Comparison of ENCODE assay signal across 2 cellular contexts in the genomic region with DNA sequence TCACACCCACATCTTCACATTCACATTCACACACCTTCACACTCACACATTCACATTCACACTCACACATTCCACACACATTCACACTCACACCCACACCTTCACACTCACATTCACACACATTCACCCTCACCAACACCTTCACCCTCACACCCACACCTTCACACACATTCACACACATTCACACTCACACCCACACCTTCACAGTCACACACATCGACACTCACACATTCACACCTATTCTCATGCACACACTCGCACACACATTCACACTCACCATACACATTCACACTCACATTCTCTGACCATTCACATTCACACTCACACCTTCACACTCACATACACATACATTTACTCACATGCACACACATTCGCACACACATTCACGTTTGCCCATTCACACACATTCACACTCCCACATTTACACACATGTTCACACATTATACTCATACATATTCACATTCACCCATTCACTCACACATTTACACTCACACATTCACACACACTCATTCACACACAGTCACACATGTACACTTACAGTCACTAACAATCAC.
TF ChIP-seq lines count a peak whose summit lies in the region.

No MANE protein-coding gene starts in this region.

TF ChIP-seq in HEK293, 187 proteins besides CTCF, POLR2A, EP300 and RAD21 (continued from another document and continues in another):
- TF ChIP-seq, protein P1, sequence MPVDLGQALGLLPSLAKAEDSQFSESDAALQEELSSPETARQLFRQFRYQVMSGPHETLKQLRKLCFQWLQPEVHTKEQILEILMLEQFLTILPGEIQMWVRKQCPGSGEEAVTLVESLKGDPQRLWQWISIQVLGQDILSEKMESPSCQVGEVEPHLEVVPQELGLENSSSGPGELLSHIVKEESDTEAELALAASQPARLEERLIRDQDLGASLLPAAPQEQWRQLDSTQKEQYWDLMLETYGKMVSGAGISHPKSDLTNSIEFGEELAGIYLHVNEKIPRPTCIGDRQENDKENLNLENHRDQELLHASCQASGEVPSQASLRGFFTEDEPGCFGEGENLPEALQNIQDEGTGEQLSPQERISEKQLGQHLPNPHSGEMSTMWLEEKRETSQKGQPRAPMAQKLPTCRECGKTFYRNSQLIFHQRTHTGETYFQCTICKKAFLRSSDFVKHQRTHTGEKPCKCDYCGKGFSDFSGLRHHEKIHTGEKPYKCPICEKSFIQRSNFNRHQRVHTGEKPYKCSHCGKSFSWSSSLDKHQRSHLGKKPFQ (tag by site-specific recombination; IDR thresholded peaks at IDR 0.05) = peak; percentile 97
- no peak for TF ChIP-seq ZNF433 (tag by site-specific recombination; IDR thresholded peaks at IDR 0.05; ENCODE audit: low read depth)
- no peak for TF ChIP-seq SP2 (tag by site-specific recombination; IDR thresholded peaks at IDR 0.05)
- TF ChIP-seq, protein P2, sequence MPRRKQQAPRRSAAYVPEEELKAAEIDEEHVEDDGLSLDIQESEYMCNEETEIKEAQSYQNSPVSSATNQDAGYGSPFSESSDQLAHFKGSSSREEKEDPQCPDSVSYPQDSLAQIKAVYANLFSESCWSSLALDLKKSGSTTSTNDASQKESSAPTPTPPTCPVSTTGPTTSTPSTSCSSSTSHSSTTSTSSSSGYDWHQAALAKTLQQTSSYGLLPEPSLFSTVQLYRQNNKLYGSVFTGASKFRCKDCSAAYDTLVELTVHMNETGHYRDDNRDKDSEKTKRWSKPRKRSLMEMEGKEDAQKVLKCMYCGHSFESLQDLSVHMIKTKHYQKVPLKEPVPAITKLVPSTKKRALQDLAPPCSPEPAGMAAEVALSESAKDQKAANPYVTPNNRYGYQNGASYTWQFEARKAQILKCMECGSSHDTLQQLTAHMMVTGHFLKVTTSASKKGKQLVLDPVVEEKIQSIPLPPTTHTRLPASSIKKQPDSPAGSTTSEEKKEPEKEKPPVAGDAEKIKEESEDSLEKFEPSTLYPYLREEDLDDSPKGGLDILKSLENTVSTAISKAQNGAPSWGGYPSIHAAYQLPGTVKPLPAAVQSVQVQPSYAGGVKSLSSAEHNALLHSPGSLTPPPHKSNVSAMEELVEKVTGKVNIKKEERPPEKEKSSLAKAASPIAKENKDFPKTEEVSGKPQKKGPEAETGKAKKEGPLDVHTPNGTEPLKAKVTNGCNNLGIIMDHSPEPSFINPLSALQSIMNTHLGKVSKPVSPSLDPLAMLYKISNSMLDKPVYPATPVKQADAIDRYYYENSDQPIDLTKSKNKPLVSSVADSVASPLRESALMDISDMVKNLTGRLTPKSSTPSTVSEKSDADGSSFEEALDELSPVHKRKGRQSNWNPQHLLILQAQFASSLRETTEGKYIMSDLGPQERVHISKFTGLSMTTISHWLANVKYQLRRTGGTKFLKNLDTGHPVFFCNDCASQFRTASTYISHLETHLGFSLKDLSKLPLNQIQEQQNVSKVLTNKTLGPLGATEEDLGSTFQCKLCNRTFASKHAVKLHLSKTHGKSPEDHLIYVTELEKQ (tag by site-specific recombination; IDR thresholded peaks at IDR 0.05; ENCODE audit: borderline replicate concordance) = no peak
- TF ChIP-seq MYNN (tag by site-specific recombination; IDR thresholded peaks at IDR 0.05; ENCODE audit: borderline replicate concordance) = no peak
- peak; percentile 36; the same call in 1 of the 2 replicates for TF ChIP-seq ZFHX2 (tag by site-specific recombination; conservative IDR thresholded peaks at IDR 0.05)
- TF ChIP-seq PRDM1 (tag by site-specific recombination; IDR thresholded peaks at IDR 0.05) = 0 out of 2 replicates have a peak, but pooled peaks have one; percentile 1
- TF ChIP-seq ZNF175 (tag by site-specific recombination; IDR thresholded peaks at IDR 0.05) = no peak
- TF ChIP-seq SETDB1 (IDR thresholded peaks at IDR 0.05; ENCODE audit: insufficient read length, low read length) = no peak
- no peak for TF ChIP-seq ZNF132 (tag by site-specific recombination; IDR thresholded peaks at IDR 0.05; ENCODE audit: borderline replicate concordance)
- TF ChIP-seq, protein P3, sequence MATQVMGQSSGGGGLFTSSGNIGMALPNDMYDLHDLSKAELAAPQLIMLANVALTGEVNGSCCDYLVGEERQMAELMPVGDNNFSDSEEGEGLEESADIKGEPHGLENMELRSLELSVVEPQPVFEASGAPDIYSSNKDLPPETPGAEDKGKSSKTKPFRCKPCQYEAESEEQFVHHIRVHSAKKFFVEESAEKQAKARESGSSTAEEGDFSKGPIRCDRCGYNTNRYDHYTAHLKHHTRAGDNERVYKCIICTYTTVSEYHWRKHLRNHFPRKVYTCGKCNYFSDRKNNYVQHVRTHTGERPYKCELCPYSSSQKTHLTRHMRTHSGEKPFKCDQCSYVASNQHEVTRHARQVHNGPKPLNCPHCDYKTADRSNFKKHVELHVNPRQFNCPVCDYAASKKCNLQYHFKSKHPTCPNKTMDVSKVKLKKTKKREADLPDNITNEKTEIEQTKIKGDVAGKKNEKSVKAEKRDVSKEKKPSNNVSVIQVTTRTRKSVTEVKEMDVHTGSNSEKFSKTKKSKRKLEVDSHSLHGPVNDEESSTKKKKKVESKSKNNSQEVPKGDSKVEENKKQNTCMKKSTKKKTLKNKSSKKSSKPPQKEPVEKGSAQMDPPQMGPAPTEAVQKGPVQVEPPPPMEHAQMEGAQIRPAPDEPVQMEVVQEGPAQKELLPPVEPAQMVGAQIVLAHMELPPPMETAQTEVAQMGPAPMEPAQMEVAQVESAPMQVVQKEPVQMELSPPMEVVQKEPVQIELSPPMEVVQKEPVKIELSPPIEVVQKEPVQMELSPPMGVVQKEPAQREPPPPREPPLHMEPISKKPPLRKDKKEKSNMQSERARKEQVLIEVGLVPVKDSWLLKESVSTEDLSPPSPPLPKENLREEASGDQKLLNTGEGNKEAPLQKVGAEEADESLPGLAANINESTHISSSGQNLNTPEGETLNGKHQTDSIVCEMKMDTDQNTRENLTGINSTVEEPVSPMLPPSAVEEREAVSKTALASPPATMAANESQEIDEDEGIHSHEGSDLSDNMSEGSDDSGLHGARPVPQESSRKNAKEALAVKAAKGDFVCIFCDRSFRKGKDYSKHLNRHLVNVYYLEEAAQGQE (tag by site-specific recombination; IDR thresholded peaks at IDR 0.05) = no peak
- TF ChIP-seq ZNF610 (tag by site-specific recombination; IDR thresholded peaks at IDR 0.05; ENCODE audit: borderline replicate concordance) = no peak
- 0 out of 2 replicates have a peak, but pooled peaks have one; percentile 38 for TF ChIP-seq AEBP2 (tag by site-specific recombination; IDR thresholded peaks at IDR 0.05; ENCODE audit: borderline replicate concordance)
- no peak for TF ChIP-seq ZBTB21 (tag by site-specific recombination; IDR thresholded peaks at IDR 0.05)
- TF ChIP-seq EGR2 (tag by site-specific recombination; IDR thresholded peaks at IDR 0.05; ENCODE audit: low read depth) = 0 out of 2 replicates have a peak, but pooled peaks have one; percentile 32
- TF ChIP-seq ZNF830 (tag by site-specific recombination; IDR thresholded peaks at IDR 0.05; ENCODE audit: low read depth) = no peak

TF ChIP-seq in GM12878, 131 proteins besides CTCF, POLR2A, EP300 and RAD21:
- peak; percentile 16 for TF ChIP-seq PBX3 (IDR thresholded peaks at IDR 0.05; ENCODE audit: insufficient replicate concordance, low read depth, low read length)
- TF ChIP-seq BCL3 (IDR thresholded peaks at IDR 0.05; ENCODE audit: borderline replicate concordance, insufficient read depth, low read depth, low read length, poor library complexity, severe bottlenecking) = peak; percentile 77
- TF ChIP-seq STAT3 (IDR thresholded peaks at IDR 0.05; ENCODE audit: low read depth, low read length) = no peak
- TF ChIP-seq IRF5 (IDR thresholded peaks at IDR 0.05; ENCODE audit: borderline replicate concordance) = 0 out of 2 replicates have a peak, but pooled peaks have one; percentile 5
